Comparison of ENCODE assay signal across 10 cellular contexts in the genomic region with DNA sequence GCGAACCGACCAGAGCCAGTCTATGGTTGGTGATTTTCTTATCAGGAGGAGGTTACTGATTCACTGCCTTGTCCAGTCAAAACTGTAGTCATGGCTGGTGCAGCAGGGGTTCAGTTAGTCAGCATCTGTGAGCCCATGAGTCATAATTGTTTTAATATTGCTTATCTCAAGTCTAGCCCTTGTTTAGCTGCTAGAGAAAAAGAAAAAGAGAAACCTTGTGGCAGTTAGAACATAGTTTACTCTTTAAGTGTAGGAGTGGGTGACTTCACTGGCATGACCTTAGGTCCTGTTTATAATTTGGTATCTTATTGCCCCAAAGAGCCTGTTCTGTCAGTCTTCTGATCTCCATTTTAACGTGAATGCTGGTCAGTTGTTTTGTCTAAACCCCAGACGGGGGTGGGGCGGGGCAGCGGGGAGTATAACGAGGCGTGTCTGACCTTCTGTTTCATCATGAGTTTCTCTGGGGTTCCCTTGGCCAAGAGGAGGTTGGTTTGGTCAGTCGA.
DNase-seq lines count a peak whose midpoint lies in the region; ATAC-seq and TF ChIP-seq lines count a peak whose summit lies in the region.
"Had no signal": no experiment of that assay in that cellular context is flagged by ENCODE, and none has a peak within 500 bp of the region (broad histone marks: within the 10 kb centered on the region; RNA-seq: fewer than 3 reads in every experiment).

No MANE protein-coding gene starts in this region.

- TF ChIP-seq CTCF in stomach (IDR thresholded peaks at IDR 0.05) = no peak

- H3K4me1 ChIP-seq in stomach = peaks cover 0 to 9% (median 0%) of the 10 kb centered on the region in 4 donors

- no peak overlapping the region for H3K4me3 Mint-ChIP-seq in stimulated activated naive B cell treated with anti-CD40 and anti-IgM and Interleukin-4, amounts not matched to agents 10 μg/mL and 1 μg/mL and 100 μg/mL, for 72 hours

- no peaks in the 10 kb centered on the region for H3K9me3 ChIP-seq in stomach

- no peaks in the 10 kb centered on the region for H3K27me3 ChIP-seq in stomach

- no peaks in the 10 kb centered on the region for H3K36me3 ChIP-seq in stomach

- intact Hi-C loops in stomach (cut with DNase I; ENCODE audit: low total_unique reads) = no loop called here

- TF ChIP-seq EP300 in stomach (IDR thresholded peaks at IDR 0.05) = no peak

- peaks cover 0 to 2% of the 10 kb centered on the region in 2 donors for H3K9me3 Mint-ChIP-seq in stimulated activated naive B cell treated with anti-CD40 and anti-IgM and Interleukin-4, amounts not matched to agents 10 μg/mL and 1 μg/mL and 100 μg/mL, for 72 hours

- peaks cover 1 to 6% of the 10 kb centered on the region in 2 donors for H3K4me1 Mint-ChIP-seq in stimulated activated naive B cell treated with anti-CD40 and anti-IgM and Interleukin-4, amounts not matched to agents 10 μg/mL and 1 μg/mL and 100 μg/mL, for 72 hours

- peak; percentile 46 for DNase-seq in stimulated activated CD4-positive, alpha-beta T cell treated with anti-CD3 and anti-CD28 coated beads, Interleukin-1b, Interleukin-23, amount 100 ng/mL, for 48 hours
- no peak for DNase-seq in stimulated activated CD4-positive, alpha-beta T cell treated with anti-CD3 and anti-CD28 coated beads, Interleukin-12 subunit alpha, Interleukin-12 subunit beta, amount 100 ng/mL, for 4 hours
- DNase-seq in LoVo (ENCODE audit: low spot score) = peak; percentile 70
- DNase-seq in dedifferentiated amniotic fluid mesenchymal stem cell (ENCODE audit: extremely low spot score) = peak; percentile 67
- no peak for DNase-seq in stimulated activated naive B cell treated with anti-CD40 and anti-IgM and Interleukin-4, amounts not matched to agents 10 μg/mL and 1 μg/mL and 100 μg/mL, for 72 hours
- DNase-seq in stomach = no peak
- DNase-seq: DMS 273 treated with DMSO at 0.1 percent for 48 hours, midbrain had no signal

- peak; percentile 41 to 47 for ATAC-seq in stimulated activated naive B cell treated with anti-CD40 and anti-IgM and Interleukin-4, amounts not matched to agents 10 μg/mL and 1 μg/mL and 100 μg/mL, for 72 hours (replicated peaks)
- no peak for ATAC-seq in HG03095 (IDR thresholded peaks at IDR 0.05; ENCODE audit: unreplicated experiment)
- no peak for ATAC-seq in HG03442 (IDR thresholded peaks at IDR 0.05; ENCODE audit: unreplicated experiment)

- H3K36me3 Mint-ChIP-seq in stimulated activated naive B cell treated with anti-CD40 and anti-IgM and Interleukin-4, amounts not matched to agents 10 μg/mL and 1 μg/mL and 100 μg/mL, for 72 hours = no peaks in the 10 kb centered on the region

- H3K27ac Mint-ChIP-seq in stimulated activated naive B cell treated with anti-CD40 and anti-IgM and Interleukin-4, amounts not matched to agents 10 μg/mL and 1 μg/mL and 100 μg/mL, for 72 hours = no peak overlapping the region

- 54 to 67% (median 59%) methylated on average over 9 of the region's 9 CpGs for WGBS in stomach, 5 donors

- H3K27ac ChIP-seq in stomach = no peak overlapping the region

- no peak overlapping the region for H3K4me3 ChIP-seq in stomach

- H3K27me3 Mint-ChIP-seq in stimulated activated naive B cell treated with anti-CD40 and anti-IgM and Interleukin-4, amounts not matched to agents 10 μg/mL and 1 μg/mL and 100 μg/mL, for 72 hours = peaks cover 11% of the 10 kb centered on the region in 2 donors

- TF ChIP-seq POLR2A in stomach (IDR thresholded peaks at IDR 0.05) = no peak

Comparison
In these comparisons a context has a peak if more than half of its experiments do, and no peak if none do; other contexts are left out.
1. DNase-seq: peak in stimulated activated CD4-positive, alpha-beta T cell treated with anti-CD3 and anti-CD28 coated beads, Interleukin-1b, Interleukin-23, amount 100 ng/mL, for 48 hours (single experiment), LoVo (single experiment) and dedifferentiated amniotic fluid mesenchymal stem cell (single experiment); none in stimulated activated CD4-positive, alpha-beta T cell treated with anti-CD3 and anti-CD28 coated beads, Interleukin-12 subunit alpha, Interleukin-12 subunit beta, amount 100 ng/mL, for 4 hours (single experiment), stimulated activated naive B cell treated with anti-CD40 and anti-IgM and Interleukin-4, amounts not matched to agents 10 μg/mL and 1 μg/mL and 100 μg/mL, for 72 hours (single experiment) and stomach (single experiment).
2. ATAC-seq: peak in stimulated activated naive B cell treated with anti-CD40 and anti-IgM and Interleukin-4, amounts not matched to agents 10 μg/mL and 1 μg/mL and 100 μg/mL, for 72 hours (2 of 2); none in HG03095 (single experiment) and HG03442 (single experiment).